1 cellular context compared by ENCODE assay signal in the genomic region with DNA sequence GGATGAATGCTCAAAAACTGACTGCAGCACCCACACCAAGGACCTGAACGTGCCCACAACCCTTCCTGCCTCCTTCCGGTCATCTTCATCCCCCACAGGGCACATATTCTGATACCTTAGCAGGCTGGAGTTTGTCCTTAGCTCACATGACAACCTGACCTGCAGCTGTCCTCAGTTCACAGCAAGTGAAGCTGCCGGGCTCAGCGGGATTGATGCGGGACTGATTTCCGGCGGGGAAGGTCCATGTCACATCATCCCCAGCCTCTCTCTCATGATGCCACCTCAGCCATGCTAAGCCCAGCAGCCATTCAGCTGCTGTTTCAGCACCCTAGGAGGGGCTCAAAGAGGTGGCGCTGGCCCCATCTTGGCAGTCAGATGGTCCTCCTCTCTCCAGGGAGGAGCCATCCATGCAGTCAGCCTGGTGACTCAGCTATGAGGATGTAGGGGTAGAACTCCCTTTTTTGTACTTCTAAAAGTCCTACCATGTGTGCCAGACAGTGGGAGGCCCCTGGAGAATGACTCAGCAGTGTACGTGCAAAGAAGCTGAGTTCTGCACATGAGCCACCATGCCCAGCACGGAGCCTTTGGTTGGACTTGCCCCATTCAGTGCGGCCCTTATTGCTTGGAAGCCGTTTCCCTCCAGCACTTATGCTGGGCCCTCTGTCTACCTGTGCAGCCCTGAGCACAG.
TF ChIP-seq lines count a peak whose summit lies in the region.

No MANE protein-coding gene starts in this region.

TF ChIP-seq in HEK293, 187 proteins besides CTCF, POLR2A, EP300 and RAD21 (continued from another document and continues in another):
- TF ChIP-seq, protein P1, sequence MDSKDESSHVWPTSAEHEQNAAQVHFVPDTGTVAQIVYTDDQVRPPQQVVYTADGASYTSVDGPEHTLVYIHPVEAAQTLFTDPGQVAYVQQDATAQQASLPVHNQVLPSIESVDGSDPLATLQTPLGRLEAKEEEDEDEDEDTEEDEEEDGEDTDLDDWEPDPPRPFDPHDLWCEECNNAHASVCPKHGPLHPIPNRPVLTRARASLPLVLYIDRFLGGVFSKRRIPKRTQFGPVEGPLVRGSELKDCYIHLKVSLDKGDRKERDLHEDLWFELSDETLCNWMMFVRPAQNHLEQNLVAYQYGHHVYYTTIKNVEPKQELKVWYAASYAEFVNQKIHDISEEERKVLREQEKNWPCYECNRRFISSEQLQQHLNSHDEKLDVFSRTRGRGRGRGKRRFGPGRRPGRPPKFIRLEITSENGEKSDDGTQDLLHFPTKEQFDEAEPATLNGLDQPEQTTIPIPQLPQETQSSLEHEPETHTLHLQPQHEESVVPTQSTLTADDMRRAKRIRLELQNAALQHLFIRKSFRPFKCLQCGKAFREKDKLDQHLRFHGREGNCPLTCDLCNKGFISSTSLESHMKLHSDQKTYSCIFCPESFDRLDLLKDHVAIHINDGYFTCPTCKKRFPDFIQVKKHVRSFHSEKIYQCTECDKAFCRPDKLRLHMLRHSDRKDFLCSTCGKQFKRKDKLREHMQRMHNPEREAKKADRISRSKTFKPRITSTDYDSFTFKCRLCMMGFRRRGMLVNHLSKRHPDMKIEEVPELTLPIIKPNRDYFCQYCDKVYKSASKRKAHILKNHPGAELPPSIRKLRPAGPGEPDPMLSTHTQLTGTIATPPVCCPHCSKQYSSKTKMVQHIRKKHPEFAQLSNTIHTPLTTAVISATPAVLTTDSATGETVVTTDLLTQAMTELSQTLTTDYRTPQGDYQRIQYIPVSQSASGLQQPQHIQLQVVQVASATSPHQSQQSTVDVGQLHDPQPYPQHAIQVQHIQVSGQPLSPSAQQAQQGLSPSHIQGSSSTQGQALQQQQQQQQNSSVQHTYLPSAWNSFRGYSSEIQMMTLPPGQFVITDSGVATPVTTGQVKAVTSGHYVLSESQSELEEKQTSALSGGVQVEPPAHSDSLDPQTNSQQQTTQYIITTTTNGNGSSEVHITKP (tag by site-specific recombination; IDR thresholded peaks at IDR 0.05): peak; percentile 77
- TF ChIP-seq ZNF404 (tag by site-specific recombination; IDR thresholded peaks at IDR 0.05) (no peak), OVOL3 (tag by site-specific recombination; IDR thresholded peaks at IDR 0.05) (no peak), ZNF510 (tag by site-specific recombination; IDR thresholded peaks at IDR 0.05; ENCODE audit: insufficient replicate concordance) (no peak), ZNF843 (tag by site-specific recombination; IDR thresholded peaks at IDR 0.05) (no peak), ZNF660 (tag by site-specific recombination; IDR thresholded peaks at IDR 0.05) (peak; percentile 38; the same call in 1 of the 2 replicates), ZNF830 (tag by site-specific recombination; IDR thresholded peaks at IDR 0.05; ENCODE audit: low read depth) (no peak), KLF7 (tag by site-specific recombination; IDR thresholded peaks at IDR 0.05; ENCODE audit: borderline replicate concordance) (no peak), ZFP37 (tag by site-specific recombination; IDR thresholded peaks at IDR 0.05) (no peak), ZNF558 (tag by site-specific recombination; IDR thresholded peaks at IDR 0.05) (no peak), ZNF184 (tag by site-specific recombination; IDR thresholded peaks at IDR 0.05) (no peak), ZNF473 (tag by site-specific recombination; IDR thresholded peaks at IDR 0.05) (no peak), ZNF175 (tag by site-specific recombination; IDR thresholded peaks at IDR 0.05) (no peak), ZNF223 (tag by site-specific recombination; IDR thresholded peaks at IDR 0.05) (no peak), ZNF341 (tag by site-specific recombination; IDR thresholded peaks at IDR 0.05; ENCODE audit: low read depth) (no peak), ZNF292 (tag by site-specific recombination; IDR thresholded peaks at IDR 0.05; ENCODE audit: borderline replicate concordance, low read depth) (no peak)
- TF ChIP-seq, protein P2, sequence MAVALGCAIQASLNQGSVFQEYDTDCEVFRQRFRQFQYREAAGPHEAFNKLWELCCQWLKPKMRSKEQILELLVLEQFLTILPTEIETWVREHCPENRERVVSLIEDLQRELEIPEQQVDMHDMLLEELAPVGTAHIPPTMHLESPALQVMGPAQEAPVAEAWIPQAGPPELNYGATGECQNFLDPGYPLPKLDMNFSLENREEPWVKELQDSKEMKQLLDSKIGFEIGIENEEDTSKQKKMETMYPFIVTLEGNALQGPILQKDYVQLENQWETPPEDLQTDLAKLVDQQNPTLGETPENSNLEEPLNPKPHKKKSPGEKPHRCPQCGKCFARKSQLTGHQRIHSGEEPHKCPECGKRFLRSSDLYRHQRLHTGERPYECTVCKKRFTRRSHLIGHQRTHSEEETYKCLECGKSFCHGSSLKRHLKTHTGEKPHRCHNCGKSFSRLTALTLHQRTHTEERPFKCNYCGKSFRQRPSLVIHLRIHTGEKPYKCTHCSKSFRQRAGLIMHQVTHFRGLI (tag by site-specific recombination; IDR thresholded peaks at IDR 0.05): peak; percentile 38; the same call in 1 of the 2 replicates
- TF ChIP-seq, protein P3, sequence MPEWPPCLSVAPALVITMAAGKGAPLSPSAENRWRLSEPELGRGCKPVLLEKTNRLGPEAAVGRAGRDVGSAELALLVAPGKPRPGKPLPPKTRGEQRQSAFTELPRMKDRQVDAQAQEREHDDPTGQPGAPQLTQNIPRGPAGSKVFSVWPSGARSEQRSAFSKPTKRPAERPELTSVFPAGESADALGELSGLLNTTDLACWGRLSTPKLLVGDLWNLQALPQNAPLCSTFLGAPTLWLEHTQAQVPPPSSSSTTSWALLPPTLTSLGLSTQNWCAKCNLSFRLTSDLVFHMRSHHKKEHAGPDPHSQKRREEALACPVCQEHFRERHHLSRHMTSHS (tag by site-specific recombination; IDR thresholded peaks at IDR 0.05): no peak
- TF ChIP-seq, protein P4, sequence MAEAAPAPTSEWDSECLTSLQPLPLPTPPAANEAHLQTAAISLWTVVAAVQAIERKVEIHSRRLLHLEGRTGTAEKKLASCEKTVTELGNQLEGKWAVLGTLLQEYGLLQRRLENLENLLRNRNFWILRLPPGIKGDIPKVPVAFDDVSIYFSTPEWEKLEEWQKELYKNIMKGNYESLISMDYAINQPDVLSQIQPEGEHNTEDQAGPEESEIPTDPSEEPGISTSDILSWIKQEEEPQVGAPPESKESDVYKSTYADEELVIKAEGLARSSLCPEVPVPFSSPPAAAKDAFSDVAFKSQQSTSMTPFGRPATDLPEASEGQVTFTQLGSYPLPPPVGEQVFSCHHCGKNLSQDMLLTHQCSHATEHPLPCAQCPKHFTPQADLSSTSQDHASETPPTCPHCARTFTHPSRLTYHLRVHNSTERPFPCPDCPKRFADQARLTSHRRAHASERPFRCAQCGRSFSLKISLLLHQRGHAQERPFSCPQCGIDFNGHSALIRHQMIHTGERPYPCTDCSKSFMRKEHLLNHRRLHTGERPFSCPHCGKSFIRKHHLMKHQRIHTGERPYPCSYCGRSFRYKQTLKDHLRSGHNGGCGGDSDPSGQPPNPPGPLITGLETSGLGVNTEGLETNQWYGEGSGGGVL (tag by site-specific recombination; IDR thresholded peaks at IDR 0.05): peak; percentile 23; the same call in 1 of the 2 replicates
- TF ChIP-seq, protein P5, sequence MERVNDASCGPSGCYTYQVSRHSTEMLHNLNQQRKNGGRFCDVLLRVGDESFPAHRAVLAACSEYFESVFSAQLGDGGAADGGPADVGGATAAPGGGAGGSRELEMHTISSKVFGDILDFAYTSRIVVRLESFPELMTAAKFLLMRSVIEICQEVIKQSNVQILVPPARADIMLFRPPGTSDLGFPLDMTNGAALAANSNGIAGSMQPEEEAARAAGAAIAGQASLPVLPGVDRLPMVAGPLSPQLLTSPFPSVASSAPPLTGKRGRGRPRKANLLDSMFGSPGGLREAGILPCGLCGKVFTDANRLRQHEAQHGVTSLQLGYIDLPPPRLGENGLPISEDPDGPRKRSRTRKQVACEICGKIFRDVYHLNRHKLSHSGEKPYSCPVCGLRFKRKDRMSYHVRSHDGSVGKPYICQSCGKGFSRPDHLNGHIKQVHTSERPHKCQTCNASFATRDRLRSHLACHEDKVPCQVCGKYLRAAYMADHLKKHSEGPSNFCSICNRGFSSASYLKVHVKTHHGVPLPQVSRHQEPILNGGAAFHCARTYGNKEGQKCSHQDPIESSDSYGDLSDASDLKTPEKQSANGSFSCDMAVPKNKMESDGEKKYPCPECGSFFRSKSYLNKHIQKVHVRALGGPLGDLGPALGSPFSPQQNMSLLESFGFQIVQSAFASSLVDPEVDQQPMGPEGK (tag by site-specific recombination; IDR thresholded peaks at IDR 0.05): no peak
- TF ChIP-seq, protein P6, sequence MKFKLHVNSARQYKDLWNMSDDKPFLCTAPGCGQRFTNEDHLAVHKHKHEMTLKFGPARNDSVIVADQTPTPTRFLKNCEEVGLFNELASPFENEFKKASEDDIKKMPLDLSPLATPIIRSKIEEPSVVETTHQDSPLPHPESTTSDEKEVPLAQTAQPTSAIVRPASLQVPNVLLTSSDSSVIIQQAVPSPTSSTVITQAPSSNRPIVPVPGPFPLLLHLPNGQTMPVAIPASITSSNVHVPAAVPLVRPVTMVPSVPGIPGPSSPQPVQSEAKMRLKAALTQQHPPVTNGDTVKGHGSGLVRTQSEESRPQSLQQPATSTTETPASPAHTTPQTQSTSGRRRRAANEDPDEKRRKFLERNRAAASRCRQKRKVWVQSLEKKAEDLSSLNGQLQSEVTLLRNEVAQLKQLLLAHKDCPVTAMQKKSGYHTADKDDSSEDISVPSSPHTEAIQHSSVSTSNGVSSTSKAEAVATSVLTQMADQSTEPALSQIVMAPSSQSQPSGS (tag by site-specific recombination; IDR thresholded peaks at IDR 0.05; ENCODE audit: low read depth): no peak
- TF ChIP-seq, protein P7, sequence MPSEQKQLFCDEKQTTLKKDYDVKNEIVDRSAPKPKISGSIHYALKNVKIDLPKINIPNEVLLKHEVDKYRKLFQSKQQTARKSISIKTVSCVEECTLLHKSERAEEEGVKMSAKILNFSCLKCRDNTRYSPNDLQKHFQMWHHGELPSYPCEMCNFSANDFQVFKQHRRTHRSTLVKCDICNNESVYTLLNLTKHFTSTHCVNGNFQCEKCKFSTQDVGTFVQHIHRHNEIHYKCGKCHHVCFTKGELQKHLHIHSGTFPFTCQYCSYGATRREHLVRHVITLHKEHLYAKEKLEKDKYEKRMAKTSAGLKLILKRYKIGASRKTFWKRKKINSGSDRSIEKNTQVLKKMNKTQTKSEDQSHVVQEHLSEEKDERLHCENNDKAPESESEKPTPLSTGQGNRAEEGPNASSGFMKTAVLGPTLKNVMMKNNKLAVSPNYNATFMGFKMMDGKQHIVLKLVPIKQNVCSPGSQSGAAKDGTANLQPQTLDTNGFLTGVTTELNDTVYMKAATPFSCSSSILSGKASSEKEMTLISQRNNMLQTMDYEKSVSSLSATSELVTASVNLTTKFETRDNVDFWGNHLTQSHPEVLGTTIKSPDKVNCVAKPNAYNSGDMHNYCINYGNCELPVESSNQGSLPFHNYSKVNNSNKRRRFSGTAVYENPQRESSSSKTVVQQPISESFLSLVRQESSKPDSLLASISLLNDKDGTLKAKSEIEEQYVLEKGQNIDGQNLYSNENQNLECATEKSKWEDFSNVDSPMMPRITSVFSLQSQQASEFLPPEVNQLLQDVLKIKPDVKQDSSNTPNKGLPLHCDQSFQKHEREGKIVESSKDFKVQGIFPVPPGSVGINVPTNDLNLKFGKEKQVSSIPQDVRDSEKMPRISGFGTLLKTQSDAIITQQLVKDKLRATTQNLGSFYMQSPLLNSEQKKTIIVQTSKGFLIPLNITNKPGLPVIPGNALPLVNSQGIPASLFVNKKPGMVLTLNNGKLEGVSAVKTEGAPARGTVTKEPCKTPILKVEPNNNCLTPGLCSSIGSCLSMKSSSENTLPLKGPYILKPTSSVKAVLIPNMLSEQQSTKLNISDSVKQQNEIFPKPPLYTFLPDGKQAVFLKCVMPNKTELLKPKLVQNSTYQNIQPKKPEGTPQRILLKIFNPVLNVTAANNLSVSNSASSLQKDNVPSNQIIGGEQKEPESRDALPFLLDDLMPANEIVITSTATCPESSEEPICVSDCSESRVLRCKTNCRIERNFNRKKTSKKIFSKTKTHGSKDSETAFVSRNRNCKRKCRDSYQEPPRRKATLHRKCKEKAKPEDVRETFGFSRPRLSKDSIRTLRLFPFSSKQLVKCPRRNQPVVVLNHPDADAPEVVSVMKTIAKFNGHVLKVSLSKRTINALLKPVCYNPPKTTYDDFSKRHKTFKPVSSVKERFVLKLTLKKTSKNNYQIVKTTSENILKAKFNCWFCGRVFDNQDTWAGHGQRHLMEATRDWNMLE (tag by site-specific recombination; conservative IDR thresholded peaks at IDR 0.05; ENCODE audit: low read depth): no peak
- TF ChIP-seq, protein P8, sequence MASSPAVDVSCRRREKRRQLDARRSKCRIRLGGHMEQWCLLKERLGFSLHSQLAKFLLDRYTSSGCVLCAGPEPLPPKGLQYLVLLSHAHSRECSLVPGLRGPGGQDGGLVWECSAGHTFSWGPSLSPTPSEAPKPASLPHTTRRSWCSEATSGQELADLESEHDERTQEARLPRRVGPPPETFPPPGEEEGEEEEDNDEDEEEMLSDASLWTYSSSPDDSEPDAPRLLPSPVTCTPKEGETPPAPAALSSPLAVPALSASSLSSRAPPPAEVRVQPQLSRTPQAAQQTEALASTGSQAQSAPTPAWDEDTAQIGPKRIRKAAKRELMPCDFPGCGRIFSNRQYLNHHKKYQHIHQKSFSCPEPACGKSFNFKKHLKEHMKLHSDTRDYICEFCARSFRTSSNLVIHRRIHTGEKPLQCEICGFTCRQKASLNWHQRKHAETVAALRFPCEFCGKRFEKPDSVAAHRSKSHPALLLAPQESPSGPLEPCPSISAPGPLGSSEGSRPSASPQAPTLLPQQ (tag by site-specific recombination; IDR thresholded peaks at IDR 0.05): no peak
- TF ChIP-seq, protein P9, sequence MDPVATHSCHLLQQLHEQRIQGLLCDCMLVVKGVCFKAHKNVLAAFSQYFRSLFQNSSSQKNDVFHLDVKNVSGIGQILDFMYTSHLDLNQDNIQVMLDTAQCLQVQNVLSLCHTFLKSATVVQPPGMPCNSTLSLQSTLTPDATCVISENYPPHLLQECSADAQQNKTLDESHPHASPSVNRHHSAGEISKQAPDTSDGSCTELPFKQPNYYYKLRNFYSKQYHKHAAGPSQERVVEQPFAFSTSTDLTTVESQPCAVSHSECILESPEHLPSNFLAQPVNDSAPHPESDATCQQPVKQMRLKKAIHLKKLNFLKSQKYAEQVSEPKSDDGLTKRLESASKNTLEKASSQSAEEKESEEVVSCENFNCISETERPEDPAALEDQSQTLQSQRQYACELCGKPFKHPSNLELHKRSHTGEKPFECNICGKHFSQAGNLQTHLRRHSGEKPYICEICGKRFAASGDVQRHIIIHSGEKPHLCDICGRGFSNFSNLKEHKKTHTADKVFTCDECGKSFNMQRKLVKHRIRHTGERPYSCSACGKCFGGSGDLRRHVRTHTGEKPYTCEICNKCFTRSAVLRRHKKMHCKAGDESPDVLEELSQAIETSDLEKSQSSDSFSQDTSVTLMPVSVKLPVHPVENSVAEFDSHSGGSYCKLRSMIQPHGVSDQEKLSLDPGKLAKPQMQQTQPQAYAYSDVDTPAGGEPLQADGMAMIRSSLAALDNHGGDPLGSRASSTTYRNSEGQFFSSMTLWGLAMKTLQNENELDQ (tag by site-specific recombination; IDR thresholded peaks at IDR 0.05; ENCODE audit: low read depth): no peak
- TF ChIP-seq, protein P10, sequence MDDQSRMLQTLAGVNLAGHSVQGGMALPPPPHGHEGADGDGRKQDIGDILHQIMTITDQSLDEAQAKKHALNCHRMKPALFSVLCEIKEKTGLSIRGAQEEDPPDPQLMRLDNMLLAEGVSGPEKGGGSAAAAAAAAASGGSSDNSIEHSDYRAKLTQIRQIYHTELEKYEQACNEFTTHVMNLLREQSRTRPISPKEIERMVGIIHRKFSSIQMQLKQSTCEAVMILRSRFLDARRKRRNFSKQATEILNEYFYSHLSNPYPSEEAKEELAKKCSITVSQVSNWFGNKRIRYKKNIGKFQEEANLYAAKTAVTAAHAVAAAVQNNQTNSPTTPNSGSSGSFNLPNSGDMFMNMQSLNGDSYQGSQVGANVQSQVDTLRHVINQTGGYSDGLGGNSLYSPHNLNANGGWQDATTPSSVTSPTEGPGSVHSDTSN (CRISPR knock-in tag; IDR thresholded peaks at IDR 0.05): no peak
